In the genomic region with DNA sequence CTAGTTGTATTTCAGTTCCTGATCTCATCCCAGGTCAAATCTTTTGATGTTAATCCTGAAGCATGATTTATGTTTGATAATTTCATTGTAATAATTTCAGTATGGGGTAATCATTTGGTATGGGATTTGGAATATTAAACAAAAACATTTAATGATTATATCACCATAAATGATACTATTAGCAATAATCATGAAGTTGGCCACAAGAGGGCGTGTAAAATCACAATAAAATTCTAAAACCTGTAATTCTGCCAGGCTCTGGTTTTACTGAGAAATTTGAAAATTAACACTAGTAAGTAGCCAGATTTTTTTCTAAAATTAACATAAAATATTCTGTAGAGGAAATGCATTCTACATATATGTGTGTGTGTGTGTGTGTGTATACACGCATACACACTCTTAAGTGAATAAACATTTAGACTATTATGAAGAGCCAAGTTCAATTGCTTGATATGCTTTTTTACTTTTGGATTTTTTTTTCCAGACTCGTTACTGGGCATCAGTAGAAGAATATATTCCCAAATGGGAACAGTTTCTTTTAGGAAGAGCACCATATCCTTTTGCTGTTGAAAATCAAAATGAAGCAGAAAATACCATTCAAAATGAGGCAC, we compare ENCODE assay signal across 1 cellular context.
TF ChIP-seq lines count a peak whose summit lies in the region.

No MANE protein-coding gene starts in this region.

TF ChIP-seq in IMR-90, 13 proteins besides CTCF, POLR2A, EP300 and RAD21:
- TF ChIP-seq CHD1 (IDR thresholded peaks at IDR 0.05; ENCODE audit: low read depth, low read length), result no peak
- no peak for TF ChIP-seq MAFK (IDR thresholded peaks at IDR 0.05; ENCODE audit: low read depth, low read length)
- no peak for TF ChIP-seq RCOR1 (IDR thresholded peaks at IDR 0.05; ENCODE audit: insufficient replicate concordance, low read length)
- no peak for TF ChIP-seq NFE2L2 (IDR thresholded peaks at IDR 0.05; ENCODE audit: low read depth, low read length)
- no peak for TF ChIP-seq BHLHE40 (IDR thresholded peaks at IDR 0.05; ENCODE audit: low read depth, low read length)
TF ChIP-seq in IMR-90: peak in this region for 0.
